In genomic region chr4:87649980-87650379, GRCh38 we compare ENCODE assay signal across 1 cellular context.
TF ChIP-seq lines count a peak whose summit lies in the region.

Gene DMP1 (plus strand): TSS chr4:87650280. CDS start chr4:87656493, 6,213 bp downstream.

TF ChIP-seq in H1, 55 proteins besides CTCF, POLR2A, EP300 and RAD21 (continued from another document):
- TF ChIP-seq NANOG (IDR thresholded peaks at IDR 0.05; ENCODE audit: insufficient read depth, low read depth, low read length, poor library complexity, severe bottlenecking) (no peak), CBX5 (IDR thresholded peaks at IDR 0.05; ENCODE audit: low read depth, low read length) (no peak), RFX5 (IDR thresholded peaks at IDR 0.05; ENCODE audit: borderline replicate concordance, low read depth, low read length) (no peak)
